19 cellular contexts compared by ENCODE assay signal in genomic region chr14:105267820-105268548, GRCh38. TPM values are rescaled to one million over a fixed set of nuclear protein-coding genes. Genes with fewer than 3 reads are reported as not detected.
DNase-seq lines count a peak whose midpoint lies in the region; ATAC-seq and TF ChIP-seq lines count a peak whose summit lies in the region.
"Had no signal": no experiment of that assay in that cellular context is flagged by ENCODE, and none has a peak within 500 bp of the region (broad histone marks: within the 10 kb centered on the region; RNA-seq: fewer than 3 reads in every experiment).

No MANE protein-coding gene starts in this region.

- no peaks in the 10 kb centered on the region; the same call in 1 of the 2 replicates for H3K36me3 Mint-ChIP-seq in WTC11

- POLR2A ChIA-PET in WTC11 (lab: Charles Lee): no interaction called here

- H3K27me3 ChIP-seq in left lung (no peaks in the 10 kb centered on the region), testis (no peaks in the 10 kb centered on the region)
- H3K27me3 ChIP-seq: sigmoid colon, suprapubic skin had no signal

- no peak for DNase-seq in stimulated activated naive CD8-positive, alpha-beta T cell treated with anti-CD3 and anti-CD28 coated beads, Interleukin-15, amount 100 ng/mL, for 72 hours
- no peak for DNase-seq in stimulated activated naive CD8-positive, alpha-beta T cell treated with anti-CD3 and anti-CD28 coated beads, Interleukin-15, Interleukin-2, amounts not matched to agents 100 U/mL and 50 U/mL, for 24 hours
- DNase-seq in WTC11 (ENCODE audit: low spot score) (no peak), left lung (peak in 1 of 2 donors; percentile 64), testis (peak; percentile 74), NCI-H2171 (lab: John Stamatoyannopoulos, UW) (no peak), dermis blood vessel endothelial cell (no peak)
- DNase-seq: activated gamma-delta T cell, anterior cingulate cortex, Caco-2, GF-D8, HFFc6, NCI-H1092, NCI-H2107, sigmoid colon had no signal

- peaks cover 0 to 41% of the 10 kb centered on the region in 2 donors for H3K36me3 ChIP-seq in left lung
- no peaks in the 10 kb centered on the region for H3K36me3 ChIP-seq in testis (ENCODE audit: low read depth, missing control alignments)

- TF ChIP-seq CTCF in WTC11 (IDR thresholded peaks at IDR 0.05) (no peak), left lung (IDR thresholded peaks at IDR 0.05) (no peak), testis (IDR thresholded peaks at IDR 0.05) (no peak)

- 57 to 83% methylated on average over 8 to 20 of the region's 21 CpGs for WGBS in testis, 2 donors

- H3K27ac Mint-ChIP-seq in stimulated activated naive CD8-positive, alpha-beta T cell treated with anti-CD3 and anti-CD28 coated beads, Interleukin-15, amount 100 ng/mL, for 72 hours: peak overlapping the region in 1 of 2 donors; percentile 91
- no peak overlapping the region for H3K27ac Mint-ChIP-seq in WTC11
- H3K27ac Mint-ChIP-seq: HFFc6; IgD-negative memory B cell; T-helper 1 cell treated with Interleukin-12 subunit alpha and Interleukin-12 subunit beta and Interleukin-4 antibody, amounts not matched to agents 30 μg/mL and 1 μg/mL, for 36 hours had no signal

- ATAC-seq in stimulated activated naive CD8-positive, alpha-beta T cell treated with anti-CD3 and anti-CD28 coated beads, Interleukin-15, amount 100 ng/mL, for 72 hours: peak; percentile 31
- no peak for ATAC-seq in stimulated activated naive CD8-positive, alpha-beta T cell treated with anti-CD3 and anti-CD28 coated beads, Interleukin-15, Interleukin-2, amounts not matched to agents 100 U/mL and 50 U/mL, for 24 hours
- ATAC-seq in WTC11: peak; percentile 68
- peak; percentile 37 for ATAC-seq in left lung
- ATAC-seq in HG02973 (IDR thresholded peaks at IDR 0.05; ENCODE audit: unreplicated experiment): no peak

- intact Hi-C loops in left lung (cut with DNase I): loop anchor here in 1 of 2 donors (10.0 kb wide), 1 partner anchor 53 kb away; no protein-coding TSS in a partner anchor
- intact Hi-C loops in testis (cut with DNase I; ENCODE audit: low total_unique reads): no loop called here

- H3K27me3 Mint-ChIP-seq in stimulated activated naive CD8-positive, alpha-beta T cell treated with anti-CD3 and anti-CD28 coated beads, Interleukin-15, amount 100 ng/mL, for 72 hours: no peaks in the 10 kb centered on the region
- no peaks in the 10 kb centered on the region for H3K27me3 Mint-ChIP-seq in WTC11 (ENCODE audit: low read depth)
- H3K27me3 Mint-ChIP-seq: IgD-negative memory B cell had no signal

- CTCF ChIA-PET in WTC11 (lab: Charles Lee): interaction anchor here (0.7 to 1.2 kb wide), 5 partner anchors 12 to 499 kb away, joined by 3 to 4 read pairs (median 3); partner anchors contain the start of gene BTBD6

- no peaks in the 10 kb centered on the region for H3K4me1 ChIP-seq in left lung
- no peaks in the 10 kb centered on the region for H3K4me1 ChIP-seq in testis
- H3K4me1 ChIP-seq: Caco-2, sigmoid colon had no signal

- H3K4me3 Mint-ChIP-seq in stimulated activated naive CD8-positive, alpha-beta T cell treated with anti-CD3 and anti-CD28 coated beads, Interleukin-15, amount 100 ng/mL, for 72 hours: no peak overlapping the region
- H3K4me3 Mint-ChIP-seq in WTC11: no peak overlapping the region
- H3K4me3 Mint-ChIP-seq: HFFc6; IgD-negative memory B cell; T-helper 1 cell treated with Interleukin-12 subunit alpha and Interleukin-12 subunit beta and Interleukin-4 antibody, amounts not matched to agents 30 μg/mL and 1 μg/mL, for 36 hours had no signal

- H3K4me3 ChIP-seq in left lung (no peak overlapping the region), testis (no peak overlapping the region)
- H3K4me3 ChIP-seq: sigmoid colon, suprapubic skin had no signal

- peaks cover 12% of the 10 kb centered on the region for H3K4me1 Mint-ChIP-seq in stimulated activated naive CD8-positive, alpha-beta T cell treated with anti-CD3 and anti-CD28 coated beads, Interleukin-15, amount 100 ng/mL, for 72 hours
- H3K4me1 Mint-ChIP-seq in WTC11: no peaks in the 10 kb centered on the region

- no peaks in the 10 kb centered on the region for H3K9me3 ChIP-seq in left lung
- no peaks in the 10 kb centered on the region for H3K9me3 ChIP-seq in testis
- H3K9me3 ChIP-seq: Caco-2, sigmoid colon, suprapubic skin had no signal

- H3K27ac ChIP-seq in left lung: no peak overlapping the region
- H3K27ac ChIP-seq in testis: no peak overlapping the region
- H3K27ac ChIP-seq: sigmoid colon, suprapubic skin had no signal

- no peaks in the 10 kb centered on the region for H3K9me3 Mint-ChIP-seq in stimulated activated naive CD8-positive, alpha-beta T cell treated with anti-CD3 and anti-CD28 coated beads, Interleukin-15, amount 100 ng/mL, for 72 hours
- no peaks in the 10 kb centered on the region for H3K9me3 Mint-ChIP-seq in WTC11
- H3K9me3 Mint-ChIP-seq: HFFc6; T-helper 1 cell treated with Interleukin-12 subunit alpha and Interleukin-12 subunit beta and Interleukin-4 antibody, amounts not matched to agents 30 μg/mL and 1 μg/mL, for 36 hours had no signal

- TF ChIP-seq POLR2A in testis (IDR thresholded peaks at IDR 0.05): no peak

TF ChIP-seq in WTC11, 78 proteins besides CTCF, POLR2A, EP300 and RAD21 (continues in another document):
- TF ChIP-seq SOX15 (CRISPR knock-in tag; IDR thresholded peaks at IDR 0.05) (no peak), ZBTB43 (CRISPR knock-in tag; IDR thresholded peaks at IDR 0.05) (no peak), EMX1 (CRISPR knock-in tag; IDR thresholded peaks at IDR 0.05) (no peak), ERG (CRISPR knock-in tag; IDR thresholded peaks at IDR 0.05) (no peak), FOXJ3 (CRISPR knock-in tag; IDR thresholded peaks at IDR 0.05; ENCODE audit: borderline replicate concordance) (no peak), E2F5 (CRISPR knock-in tag; IDR thresholded peaks at IDR 0.05) (no peak), FOXP1 (CRISPR knock-in tag; IDR thresholded peaks at IDR 0.05; ENCODE audit: borderline replicate concordance) (no peak), IRF1 (CRISPR knock-in tag; IDR thresholded peaks at IDR 0.05) (no peak), TEAD1 (CRISPR knock-in tag; IDR thresholded peaks at IDR 0.05) (no peak), PRRX2 (CRISPR knock-in tag; IDR thresholded peaks at IDR 0.05) (no peak), ZNF263 (CRISPR knock-in tag; IDR thresholded peaks at IDR 0.05; ENCODE audit: low read depth) (no peak), CREM (CRISPR knock-in tag; IDR thresholded peaks at IDR 0.05) (no peak), GRHL2 (CRISPR knock-in tag; IDR thresholded peaks at IDR 0.05; ENCODE audit: insufficient replicate concordance, severe bottlenecking) (no peak)

RNA-seq across cellular contexts. Expression of gene BTBD6, which starts 19.7 kb away (rescaled TPM):
- total RNA-seq in WTC11 (2021) (7.8 to 10.0 TPM (median 8.3 TPM) in 3 replicates), left lung (10 to 100 TPM; 45.4 to 52.6 TPM), testis (10 to 100 TPM; 84.1 to 97.6 TPM), dermis blood vessel endothelial cell (68.1 and 81.5 TPM in 2 replicates)
- 120 TPM for polyA plus RNA-seq in testis (ENCODE audit: insufficient read depth, low read depth, low replicate concordance)

RNA-seq across cellular contexts. Expression of gene BRF1, which starts 32.8 kb away (rescaled TPM):
- 23.9 to 26.5 TPM (median 26.4 TPM) in 3 replicates for total RNA-seq in WTC11 (2021)
- total RNA-seq in left lung: 10 to 100 TPM; 32.7 to 33.6 TPM
- 100 to 1,000 TPM in 1 of 2 donors, 10 to 100 TPM in 1; 95.3 to 112 TPM for total RNA-seq in testis
- polyA plus RNA-seq in testis (ENCODE audit: insufficient read depth, low read depth, low replicate concordance): 30.3 TPM
- total RNA-seq in dermis blood vessel endothelial cell: 56.5 and 71.5 TPM in 2 replicates

RNA-seq across cellular contexts. Expression of gene PACS2, which starts 46.6 kb away (rescaled TPM):
- total RNA-seq in WTC11 (2021): 90.7 to 100 TPM (median 98.0 TPM) in 3 replicates
- total RNA-seq in left lung: 10 to 100 TPM; 69.7 to 77.2 TPM
- total RNA-seq in testis: 100 to 1,000 TPM; 167 to 174 TPM
- polyA plus RNA-seq in testis (ENCODE audit: insufficient read depth, low read depth, low replicate concordance): 99.2 TPM
- 63.6 and 74.0 TPM in 2 replicates for total RNA-seq in dermis blood vessel endothelial cell

Comparison
In these comparisons a context has a peak if more than half of its experiments do, and no peak if none do; other contexts are left out.
1. ATAC-seq: peak in stimulated activated naive CD8-positive, alpha-beta T cell treated with anti-CD3 and anti-CD28 coated beads, Interleukin-15, amount 100 ng/mL, for 72 hours (single experiment), WTC11 (single experiment) and left lung (single experiment); none in stimulated activated naive CD8-positive, alpha-beta T cell treated with anti-CD3 and anti-CD28 coated beads, Interleukin-15, Interleukin-2, amounts not matched to agents 100 U/mL and 50 U/mL, for 24 hours (single experiment) and HG02973 (single experiment).